In the genomic region with DNA sequence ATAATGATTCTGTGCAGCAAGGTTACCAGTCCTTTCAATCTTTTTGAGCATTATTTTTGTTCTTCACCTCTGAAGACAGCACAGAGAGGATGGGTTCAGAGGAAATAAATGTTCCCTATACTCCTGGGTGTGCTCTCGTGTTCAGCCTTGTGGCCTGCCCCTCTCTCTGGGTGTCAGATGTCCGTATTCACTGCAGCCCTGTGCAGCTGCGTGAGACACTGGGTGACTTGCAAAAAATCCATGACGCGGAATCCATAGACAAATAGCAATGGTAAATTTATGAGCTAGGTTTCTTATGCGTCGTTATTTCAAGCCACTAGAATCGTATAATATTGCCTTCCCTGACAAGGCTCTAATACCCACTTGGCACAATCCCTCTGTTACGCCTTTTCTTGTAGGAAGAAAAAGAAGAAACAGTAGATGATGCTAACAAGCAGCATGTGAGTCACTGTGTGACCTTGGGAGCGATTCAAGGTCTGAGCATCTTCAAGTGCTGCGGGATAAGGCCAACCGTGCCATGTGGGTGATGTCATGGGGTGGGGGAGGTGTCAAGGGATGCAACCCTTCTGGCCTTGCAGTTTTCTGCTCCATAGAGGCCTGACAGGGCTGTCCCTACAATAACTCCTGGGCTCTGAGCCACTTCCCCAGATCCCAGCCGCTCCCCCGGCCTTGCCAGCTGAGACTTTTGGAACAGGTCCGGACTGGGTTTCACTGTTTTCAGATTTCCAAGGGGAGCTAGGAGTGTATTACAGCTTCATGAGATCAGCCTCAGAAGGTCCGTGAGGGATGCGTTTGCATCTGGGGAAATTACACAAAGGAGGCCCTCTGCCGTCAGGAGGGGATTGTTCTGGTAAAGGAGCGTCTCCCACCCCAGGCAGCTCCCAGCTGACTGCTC, we compare ENCODE assay signal across 9 cellular contexts. TPM values are rescaled to one million over a fixed set of nuclear protein-coding genes. Genes with fewer than 3 reads are reported as not detected.
DNase-seq lines count a peak whose midpoint lies in the region; ATAC-seq and TF ChIP-seq lines count a peak whose summit lies in the region.
"Had no signal": no experiment of that assay in that cellular context is flagged by ENCODE, and none has a peak within 500 bp of the region (broad histone marks: within the 10 kb centered on the region; RNA-seq: fewer than 3 reads in every experiment).

No MANE protein-coding gene starts in this region.

- WGBS in suprapubic skin, result 35% methylated on average over 19 of the region's 19 CpGs

- no peak overlapping the region for H3K4me3 ChIP-seq in suprapubic skin
- H3K4me3 ChIP-seq in CD8-positive, alpha-beta memory T cell (ENCODE audit: low read length), result no peak overlapping the region

- no peaks in the 10 kb centered on the region for H3K27me3 ChIP-seq in suprapubic skin
- H3K27me3 ChIP-seq in CD8-positive, alpha-beta memory T cell (ENCODE audit: insufficient read depth, low read length, poor library complexity, severe bottlenecking), result no peaks in the 10 kb centered on the region

- TF ChIP-seq EP300 in suprapubic skin (IDR thresholded peaks at IDR 0.05), result no peak

- peaks cover 20% of the 10 kb centered on the region for H3K4me1 ChIP-seq in suprapubic skin
- H3K4me1 ChIP-seq in CD8-positive, alpha-beta memory T cell (ENCODE audit: insufficient read depth, low read length), result peaks cover 9% of the 10 kb centered on the region

- no peak overlapping the region for H3K27ac Mint-ChIP-seq in CD8-positive, alpha-beta memory T cell

- TF ChIP-seq POLR2A in suprapubic skin (IDR thresholded peaks at IDR 0.05), result no peak

- no peaks in the 10 kb centered on the region for H3K36me3 Mint-ChIP-seq in CD8-positive, alpha-beta memory T cell

- H3K9me3 ChIP-seq in suprapubic skin, result no peaks in the 10 kb centered on the region
- no peaks in the 10 kb centered on the region for H3K9me3 ChIP-seq in CD8-positive, alpha-beta memory T cell (ENCODE audit: low read length)

- H3K4me1 Mint-ChIP-seq in CD8-positive, alpha-beta memory T cell, result peaks cover 0 to 10% (median 7%) of the 10 kb centered on the region in 3 donors

- H3K36me3 ChIP-seq in suprapubic skin, result no peaks in the 10 kb centered on the region
- no peaks in the 10 kb centered on the region for H3K36me3 ChIP-seq in CD8-positive, alpha-beta memory T cell (ENCODE audit: insufficient read depth, low read length)

- H3K27ac ChIP-seq in suprapubic skin, result no peak overlapping the region
- H3K27ac ChIP-seq in CD8-positive, alpha-beta memory T cell (ENCODE audit: low read depth, low read length), result no peak overlapping the region

- TF ChIP-seq CTCF in suprapubic skin (IDR thresholded peaks at IDR 0.05), result no peak

- DNase-seq in LHCN-M2 (ENCODE audit: low read depth) (peak; percentile 36), cerebellum (ENCODE audit: low spot score) (peak; percentile 90), left kidney (ENCODE audit: low read depth, low spot score) (peak; percentile 66), suprapubic skin (ENCODE audit: low spot score in 2 of 2) (peak; percentile 72 to 85), NCI-H1048 (lab: John Stamatoyannopoulos, UW) (no peak), DMS79 (lab: John Stamatoyannopoulos, UW) (no peak)
- no peak for DNase-seq in CD8-positive, alpha-beta memory T cell
- DNase-seq: activated CD4-positive, alpha-beta T cell treated with anti-CD3 and anti-CD28 coated beads for 48 hours had no signal

- H3K27me3 Mint-ChIP-seq in CD8-positive, alpha-beta memory T cell, result peaks cover 3 to 15% of the 10 kb centered on the region in 2 donors

- POLR2A ChIA-PET in CD8-positive, alpha-beta memory T cell (lab: Charles Lee), result no interaction called here

- no peak overlapping the region for H3K4me3 Mint-ChIP-seq in CD8-positive, alpha-beta memory T cell

- no peak for ATAC-seq in GM18517 (IDR thresholded peaks at IDR 0.05; ENCODE audit: unreplicated experiment)

- H3K9me3 Mint-ChIP-seq in CD8-positive, alpha-beta memory T cell, result no peaks in the 10 kb centered on the region

- CTCF ChIA-PET in CD8-positive, alpha-beta memory T cell (lab: Charles Lee), result no interaction called here

RNA-seq across cellular contexts. Expression of gene POMGNT2, which starts 47.6 kb away (rescaled TPM):
- total RNA-seq in LHCN-M2 (2014; rRNA removed) (16.1 and 16.7 TPM in 2 replicates), cerebellum (16.2 TPM), suprapubic skin (10 to 100 TPM; 15.8 to 29.9 (median 24.1) TPM)
- polyA plus RNA-seq in LHCN-M2 (2012), result 10.3 TPM
- total RNA-seq in CD8-positive, alpha-beta memory T cell, result 10 to 100 TPM in 1 of 2 experiments, 1 to 10 TPM in 1; 9.7 to 11.0 TPM
- 10.0 TPM for polyA plus RNA-seq in CD8-positive, alpha-beta memory T cell

Comparison
In these comparisons a context has a peak if more than half of its experiments do, and no peak if none do; other contexts are left out.
1. DNase-seq: peak in LHCN-M2 (single experiment), cerebellum (single experiment), left kidney (single experiment) and suprapubic skin (2 of 2); none in CD8-positive, alpha-beta memory T cell (0 of 5), NCI-H1048 (single experiment) and DMS79 (single experiment).